Comparison of ENCODE assay signal across 10 cellular contexts in the genomic region with DNA sequence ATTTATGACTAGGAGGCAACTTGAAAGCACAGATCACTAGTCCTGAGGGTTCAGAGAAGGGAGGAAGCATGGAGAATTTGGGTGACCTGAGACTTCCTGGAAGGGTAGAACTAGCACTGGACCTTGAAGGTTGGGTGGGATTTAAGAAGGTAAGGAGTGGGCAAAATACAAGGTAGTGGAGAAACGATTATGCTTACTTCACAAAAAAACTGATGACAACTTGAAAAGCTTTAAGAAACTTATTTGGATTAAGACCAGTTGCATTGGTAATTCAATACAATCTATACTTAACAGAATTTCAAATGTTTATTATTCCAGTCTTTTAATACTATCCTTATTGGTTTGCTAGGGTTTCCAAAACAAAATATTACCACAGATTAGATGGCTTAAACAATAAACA.
"Had no signal": no experiment of that assay in that cellular context is flagged by ENCODE, and none has a peak within 500 bp of the region (broad histone marks: within the 10 kb centered on the region; RNA-seq: fewer than 3 reads in every experiment).

No MANE protein-coding gene starts in this region.

- H3K4me1 ChIP-seq: HAP-1 had no signal

- H3K9me3 ChIP-seq: HAP-1 had no signal

- H3K27ac Mint-ChIP-seq: GM23338, HFFc6 had no signal

- H3K9ac ChIP-seq: GM23248 had no signal

- H2AFZ ChIP-seq: GM23248, GM23338 had no signal

- H3K27ac ChIP-seq: GM23248 had no signal

- H3K4me2 ChIP-seq: GM23338 had no signal

- FAIRE-seq: H1, H54 had no signal

- H3K36me3 ChIP-seq: HAP-1 had no signal

- ATAC-seq: GM23338, HCT116 had no signal

- DNase-seq: GOT3, H7, HCEC 1CT, HFFc6 had no signal

- H3K4me3 ChIP-seq: GM23248, GM23338, HAP-1 had no signal

- H3K4me3 Mint-ChIP-seq: GM23338, HFFc6 had no signal

- H3K9me3 Mint-ChIP-seq: GM23338, HFFc6 had no signal
